9 cellular contexts compared by ENCODE assay signal in the genomic region with DNA sequence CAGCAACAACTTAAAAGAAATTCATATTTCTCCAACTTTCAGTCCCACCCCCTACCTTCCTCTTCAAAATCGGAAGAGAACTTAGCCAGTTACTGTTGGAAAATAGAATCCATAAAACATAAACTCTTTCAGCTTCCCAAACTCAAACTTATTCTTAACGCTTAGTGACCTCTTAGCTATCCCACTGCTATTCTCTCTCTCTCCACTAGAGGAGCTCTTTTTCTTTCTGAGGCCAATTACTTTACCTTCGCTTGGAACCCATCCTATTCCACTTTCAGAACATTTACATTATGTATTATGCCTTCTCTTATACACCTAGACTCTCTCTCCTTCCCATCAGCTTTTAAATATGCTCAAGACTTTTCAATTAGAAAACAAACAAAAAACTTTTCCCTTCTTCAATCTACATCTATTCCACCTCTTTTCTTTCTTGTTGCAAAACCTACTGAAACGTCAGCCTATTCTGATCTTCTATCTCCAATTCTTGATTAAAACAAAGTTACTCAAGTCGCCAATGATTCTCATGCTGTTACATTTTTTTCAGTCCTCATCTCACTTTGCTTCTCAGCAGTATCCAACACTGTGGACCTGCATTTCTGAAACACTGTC. TPM values are rescaled to one million over a fixed set of nuclear protein-coding genes. Genes with fewer than 3 reads are reported as not detected.
DNase-seq lines count a peak whose midpoint lies in the region; ATAC-seq and TF ChIP-seq lines count a peak whose summit lies in the region.
"Had no signal": no experiment of that assay in that cellular context is flagged by ENCODE, and none has a peak within 500 bp of the region (broad histone marks: within the 10 kb centered on the region; RNA-seq: fewer than 3 reads in every experiment).

No MANE protein-coding gene starts in this region.

- H3K36me3 ChIP-seq in Panc1 (ENCODE audit: control insufficient read depth, insufficient read depth, low read length) = no peaks in the 10 kb centered on the region

- no peaks in the 10 kb centered on the region for H3K4me1 ChIP-seq in Panc1 (ENCODE audit: control insufficient read depth, insufficient read depth, low read length)

- POLR2A ChIA-PET in Panc1 (lab: Charles Lee) = no interaction called here

- TF ChIP-seq POLR2A in erythroblast (IDR thresholded peaks at IDR 0.05; ENCODE audit: low read length) = no peak

- TF ChIP-seq CTCF in Panc1 (IDR thresholded peaks at IDR 0.05) = peak; percentile 90; the same call in 1 of the 2 replicates

- no peaks in the 10 kb centered on the region for H3K9me3 ChIP-seq in Panc1 (ENCODE audit: control insufficient read depth, insufficient read depth, low read depth, low read length)

- no TSS peak for BruUV-seq in Panc1 (replicated peaks; lab: Mats Ljungman, UMichigan)

- intact Hi-C loops in Panc1 (cut with micrococcal nuclease; ENCODE audit: unreplicated experiment) = no loop called here

- peak; percentile 74 for ATAC-seq in HG03354 (IDR thresholded peaks at IDR 0.05; ENCODE audit: poor library complexity, severe bottlenecking, unreplicated experiment)
- peak; percentile 79 for ATAC-seq in Panc1

- DNase-seq in NCI-H1105 treated with DMSO at 0.1 percent for 48 hours (lab: John Stamatoyannopoulos, UW) (peak; percentile 54), NCI-H1105 (lab: John Stamatoyannopoulos, UW) (no peak), Panc1 (ENCODE audit: low read depth, low spot score) (peak; percentile 48), erythroblast (lab: John Stamatoyannopoulos, UW) (peak; percentile 9 to 49), renal cortical epithelial cell (ENCODE audit: low read depth) (peak; percentile 40), NCI-H1417 treated with DMSO at 0.1 percent for 48 hours (lab: John Stamatoyannopoulos, UW) (no peak), anterior cingulate cortex (lab: John Stamatoyannopoulos, UW) (no peak)

- peaks cover 4% of the 10 kb centered on the region; the same call in 1 of the 2 replicates for H3K27me3 ChIP-seq in Panc1 (ENCODE audit: control insufficient read depth, insufficient read depth, low read length)

- no peak overlapping the region for H3K27ac ChIP-seq in Panc1 (ENCODE audit: low read length)

- CTCF ChIA-PET in Panc1 (lab: Charles Lee) = interaction anchor here (0.5 to 1.0 kb wide), 11 partner anchors 13 to 493 kb away, joined by 3 to 6 read pairs (median 3); no protein-coding TSS in a partner anchor

- in situ Hi-C loops in Panc1 (cut with HindIII; ENCODE audit: low pct_unique_long_range_greater_than_20kb, low sequenced_read_pairs) = no loop called here

- H3K4me3 ChIP-seq in Panc1 (ENCODE audit: low read depth in 2 of 2, low read length in 2 of 2) = no peak overlapping the region

RNA-seq across cellular contexts. Expression of a gene that starts 13.4 kb away (rescaled TPM):
- not detected for total RNA-seq in Panc1 (2021; ENCODE audit: unreplicated experiment)
- polyA plus RNA-seq in Panc1 (2012; ENCODE audit: insufficient read length) = not detected
- not detected in 2 replicates for total RNA-seq in renal cortical epithelial cell
- total RNA-seq: activated CD8-positive, alpha-beta memory T cell treated with anti-CD3 and anti-CD28 coated beads for 36 hours had no signal

Comparison
In these comparisons a context has a peak if more than half of its experiments do, and no peak if none do; other contexts are left out.
1. DNase-seq: peak in NCI-H1105 treated with DMSO at 0.1 percent for 48 hours (single experiment), Panc1 (single experiment), erythroblast (2 of 2) and renal cortical epithelial cell (single experiment); none in NCI-H1105 (single experiment), NCI-H1417 treated with DMSO at 0.1 percent for 48 hours (single experiment) and anterior cingulate cortex (0 of 58).